In genomic region chr21:44880762-44881585, GRCh38 we compare ENCODE assay signal across 8 cellular contexts. TPM values are rescaled to one million over a fixed set of nuclear protein-coding genes. Genes with fewer than 3 reads are reported as not detected.
DNase-seq lines count a peak whose midpoint lies in the region; ATAC-seq, FAIRE-seq and TF ChIP-seq lines count a peak whose summit lies in the region.

No MANE protein-coding gene starts in this region.

- H3K4me3 Mint-ChIP-seq in effector memory CD8-positive, alpha-beta T cell: no peak overlapping the region
- no peak overlapping the region for H3K4me3 Mint-ChIP-seq in progenitor cell of endocrine pancreas (ENCODE audit: low read depth)

- no peaks in the 10 kb centered on the region for H3K36me3 ChIP-seq in Panc1 (ENCODE audit: control insufficient read depth, insufficient read depth, low read length)

- CTCF ChIA-PET in Panc1 (lab: Charles Lee): no interaction called here

- peaks cover 10 to 21% of the 10 kb centered on the region in 2 donors for H3K4me1 Mint-ChIP-seq in effector memory CD8-positive, alpha-beta T cell (ENCODE audit: low read depth in 2 of 2)
- no peaks in the 10 kb centered on the region for H3K4me1 Mint-ChIP-seq in progenitor cell of endocrine pancreas (ENCODE audit: low read depth)

- H3K9me3 Mint-ChIP-seq in effector memory CD8-positive, alpha-beta T cell: no peaks in the 10 kb centered on the region
- no peaks in the 10 kb centered on the region for H3K9me3 Mint-ChIP-seq in progenitor cell of endocrine pancreas (ENCODE audit: low read depth)

- BruUV-seq in Panc1 (replicated peaks; lab: Mats Ljungman, UMichigan): no TSS peak

- no peaks in the 10 kb centered on the region for H3K9me3 ChIP-seq in Panc1 (ENCODE audit: control insufficient read depth, insufficient read depth, low read depth, low read length)

- peak; percentile 64 for FAIRE-seq in GM18507 (lab: Jason Lieb, UNC)

- in situ Hi-C loops in Panc1 (cut with HindIII; ENCODE audit: low pct_unique_long_range_greater_than_20kb, low sequenced_read_pairs): no loop called here

- H3K27ac Mint-ChIP-seq in effector memory CD8-positive, alpha-beta T cell: peak overlapping the region in 1 of 2 donors; percentile 59
- no peak overlapping the region for H3K27ac Mint-ChIP-seq in progenitor cell of endocrine pancreas

- intact Hi-C loops in Panc1 (cut with micrococcal nuclease; ENCODE audit: unreplicated experiment): no loop called here
- intact Hi-C loops in posterior vena cava (cut with DNase I): loop anchor here in 1 of 2 donors (10.0 kb wide), 1 partner anchor 254 kb away; no protein-coding TSS in a partner anchor

- ATAC-seq in Panc1 (peak; percentile 57), GM18867 (IDR thresholded peaks at IDR 0.05; ENCODE audit: unreplicated experiment) (no peak)
- peak; percentile 68 for ATAC-seq in effector memory CD8-positive, alpha-beta T cell (replicated peaks)

- no peak overlapping the region for H3K4me3 ChIP-seq in Panc1 (ENCODE audit: low read depth in 2 of 2, low read length in 2 of 2)

- H3K27me3 Mint-ChIP-seq in effector memory CD8-positive, alpha-beta T cell: no peaks in the 10 kb centered on the region
- H3K27me3 Mint-ChIP-seq in progenitor cell of endocrine pancreas: peaks cover 26% of the 10 kb centered on the region

- no peak overlapping the region for H3K27ac ChIP-seq in Panc1 (ENCODE audit: low read length)

- POLR2A ChIA-PET in Panc1 (lab: Charles Lee): no interaction called here

- H3K4me1 ChIP-seq in Panc1 (ENCODE audit: control insufficient read depth, insufficient read depth, low read length): peaks cover 6% of the 10 kb centered on the region

- no peaks in the 10 kb centered on the region for H3K27me3 ChIP-seq in Panc1 (ENCODE audit: control insufficient read depth, insufficient read depth, low read length)

- TF ChIP-seq CTCF in Panc1 (IDR thresholded peaks at IDR 0.05): no peak
- TF ChIP-seq CTCF in progenitor cell of endocrine pancreas (IDR thresholded peaks at IDR 0.05; ENCODE audit: unreplicated experiment): no peak

- DNase-seq in GM18507 (ENCODE audit: extremely low spot score, insufficient read length, low read depth) (no peak), Panc1 (ENCODE audit: low read depth, low spot score) (no peak), posterior vena cava (ENCODE audit: low spot score) (peak; percentile 62), progenitor cell of endocrine pancreas (ENCODE audit: low spot score, unreplicated experiment) (no peak), cerebellar nuclear complex (lab: John Stamatoyannopoulos, UW) (no peak), NCI-H1417 (lab: John Stamatoyannopoulos, UW) (no peak)
- DNase-seq in effector memory CD8-positive, alpha-beta T cell: no peak

- peaks cover 9% of the 10 kb centered on the region for H3K36me3 Mint-ChIP-seq in effector memory CD8-positive, alpha-beta T cell (ENCODE audit: insufficient read depth)
- H3K36me3 Mint-ChIP-seq in progenitor cell of endocrine pancreas (ENCODE audit: insufficient read depth): no peaks in the 10 kb centered on the region

RNA-seq across cellular contexts. Expression of gene PTTG1IP, which starts 7.5 kb away (rescaled TPM):
- 226 TPM for total RNA-seq in Panc1 (2021; ENCODE audit: unreplicated experiment)
- 169 TPM for polyA plus RNA-seq in Panc1 (2012; ENCODE audit: insufficient read length)
- 100 to 1,000 TPM; 202 to 246 TPM for total RNA-seq in posterior vena cava
- total RNA-seq in progenitor cell of endocrine pancreas: 221 and 226 TPM in 2 replicates

RNA-seq across cellular contexts. Expression of gene ITGB2, which starts 39.7 kb away (rescaled TPM):
- total RNA-seq in Panc1 (2021; ENCODE audit: unreplicated experiment): 3.0 TPM
- polyA plus RNA-seq in Panc1 (2012; ENCODE audit: insufficient read length): 3.4 TPM
- total RNA-seq in posterior vena cava: 100 to 1,000 TPM in 1 of 2 donors, 10 to 100 TPM in 1; 47.9 to 122 TPM
- 0.41 and 0.47 TPM in 2 replicates for total RNA-seq in progenitor cell of endocrine pancreas

RNA-seq across cellular contexts. Expression of gene SLX9, which starts 58.9 kb away (rescaled TPM):
- total RNA-seq in Panc1 (2021; ENCODE audit: unreplicated experiment) (50.9 TPM), posterior vena cava (10 to 100 TPM; 25.8 to 31.6 TPM), progenitor cell of endocrine pancreas (33.1 and 36.0 TPM in 2 replicates)
- 59.8 TPM for polyA plus RNA-seq in Panc1 (2012; ENCODE audit: insufficient read length)

Comparison
In these comparisons a context has a peak if more than half of its experiments do, and no peak if none do; other contexts are left out.
1. RNA of gene ITGB2, which starts 39.7 kb away (total RNA-seq): 47.9 to 122 TPM in posterior vena cava; 3.0 TPM in Panc1 (single experiment) and 0.41 to 0.47 TPM in progenitor cell of endocrine pancreas; every median in the first group is over 10 times any median in the second.